In the genomic region with DNA sequence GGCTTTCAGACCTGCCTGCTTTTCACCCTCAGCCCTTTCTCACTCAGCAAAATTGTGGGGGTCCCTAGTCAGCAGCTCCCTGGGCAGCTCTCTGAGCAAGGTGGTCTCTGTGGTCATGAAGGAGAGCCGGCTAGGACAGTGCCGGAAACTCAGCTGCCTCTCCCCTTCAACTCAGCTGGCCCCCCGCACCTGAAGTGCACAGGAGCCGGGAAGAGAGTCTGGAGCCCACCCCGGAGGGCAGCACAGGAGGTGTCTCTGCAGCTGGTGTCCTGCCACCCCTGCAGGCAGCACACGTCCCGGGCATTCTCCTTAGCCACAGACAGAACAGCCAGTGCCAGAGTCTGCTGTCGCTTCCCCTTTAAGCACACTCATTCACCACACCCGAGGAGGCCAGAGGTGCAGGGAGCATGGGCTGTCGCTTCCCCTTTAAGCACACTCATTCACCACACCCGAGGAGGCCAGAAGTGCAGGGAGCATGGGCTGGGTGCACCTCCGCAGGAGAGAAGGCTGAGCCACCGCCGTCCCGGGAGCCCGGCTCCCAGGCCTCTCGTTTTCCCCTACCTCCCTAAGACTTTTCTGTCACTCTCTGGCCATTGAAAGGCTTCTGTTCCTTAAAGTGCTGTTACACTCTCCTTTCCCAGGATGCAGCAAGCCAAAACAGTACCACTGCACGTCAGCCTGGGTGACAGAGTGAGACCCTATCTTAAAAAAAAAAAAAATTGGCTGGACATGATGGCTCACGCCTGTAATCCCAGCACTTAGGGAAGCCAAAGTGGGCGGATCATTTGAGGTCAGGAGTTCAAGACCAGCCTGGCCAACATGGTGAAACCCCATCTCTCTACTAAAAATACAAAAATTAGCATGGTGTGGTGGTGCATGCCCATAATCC, we compare ENCODE assay signal across 9 cellular contexts. TPM values are rescaled to one million over a fixed set of nuclear protein-coding genes. Genes with fewer than 3 reads are reported as not detected.
DNase-seq lines count a peak whose midpoint lies in the region; ATAC-seq lines count a peak whose summit lies in the region.
"Had no signal": no experiment of that assay in that cellular context is flagged by ENCODE, and none has a peak within 500 bp of the region (broad histone marks: within the 10 kb centered on the region; RNA-seq: fewer than 3 reads in every experiment).

No MANE protein-coding gene starts in this region.

- H3K27me3 ChIP-seq in BLaER1, result no peaks in the 10 kb centered on the region
- H3K27me3 ChIP-seq in aorta (ENCODE audit: control insufficient read depth in 1 of 2, insufficient read depth in 2 of 2, low read length in 1 of 2), result no peaks in the 10 kb centered on the region

- intact Hi-C loops in aorta (cut with DNase I), result loop anchor here (5.0 to 10.0 kb wide), 3 partner anchors 36 to 158 kb away; a partner anchor contains a TSS

- H3K4me1 ChIP-seq in BLaER1 (peaks cover 57% of the 10 kb centered on the region), aorta (ENCODE audit: control insufficient read depth in 1 of 2, insufficient read depth in 2 of 2, low read length in 2 of 2) (no peaks in the 10 kb centered on the region)

- H3K27me3 Mint-ChIP-seq in activated naive CD4-positive, alpha-beta T cell treated with anti-CD3 and anti-CD28 coated beads, Interleukin-2, amount 50 U/mL, for 24 hours, result peaks cover 30% of the 10 kb centered on the region

- H3K4me2 ChIP-seq in BLaER1, result peak overlapping the region; percentile 89

- H3K4me3 Mint-ChIP-seq in activated naive CD4-positive, alpha-beta T cell treated with anti-CD3 and anti-CD28 coated beads, Interleukin-2, amount 50 U/mL, for 24 hours, result peak overlapping the region; percentile 33

- peaks cover 1% of the 10 kb centered on the region for H3K36me3 Mint-ChIP-seq in activated naive CD4-positive, alpha-beta T cell treated with anti-CD3 and anti-CD28 coated beads, Interleukin-2, amount 50 U/mL, for 24 hours

- H3K27ac ChIP-seq in BLaER1 (no peak overlapping the region), aorta (ENCODE audit: low read depth in 1 of 2, low read length in 2 of 2) (no peak overlapping the region)

- H3K4me3 ChIP-seq in BLaER1, result peak overlapping the region; percentile 69
- H3K4me3 ChIP-seq in aorta (ENCODE audit: low read length in 2 of 2), result no peak overlapping the region

- ATAC-seq in aorta (ENCODE audit: low FRiP score) (no peak), HG03354 (IDR thresholded peaks at IDR 0.05; ENCODE audit: poor library complexity, severe bottlenecking, unreplicated experiment) (no peak)

- H3K27ac Mint-ChIP-seq in activated naive CD4-positive, alpha-beta T cell treated with anti-CD3 and anti-CD28 coated beads, Interleukin-2, amount 50 U/mL, for 24 hours, result no peak overlapping the region

- no peaks in the 10 kb centered on the region for H3K9me3 ChIP-seq in BLaER1
- no peaks in the 10 kb centered on the region for H3K9me3 ChIP-seq in aorta (ENCODE audit: control insufficient read depth, low read length)

- DNase-seq in HuH-7 (ENCODE audit: low spot score), result peak; percentile 9
- peak; percentile 88 for DNase-seq in kidney tubule cell (ENCODE audit: low spot score)
- DNase-seq in aorta, result peak; percentile 76 to 79
- no peak for DNase-seq in NCI-H2227 (lab: John Stamatoyannopoulos, UW; ENCODE audit: unreplicated experiment)
- DNase-seq in NCI-H2081 (lab: John Stamatoyannopoulos, UW), result no peak

- H4K20me1 ChIP-seq in BLaER1, result peaks cover 16% of the 10 kb centered on the region

- no peaks in the 10 kb centered on the region for H3K9me3 Mint-ChIP-seq in activated naive CD4-positive, alpha-beta T cell treated with anti-CD3 and anti-CD28 coated beads, Interleukin-2, amount 50 U/mL, for 24 hours

- H3K9ac ChIP-seq in BLaER1, result peak overlapping the region; percentile 82

- peaks cover 4% of the 10 kb centered on the region for H3K4me1 Mint-ChIP-seq in activated naive CD4-positive, alpha-beta T cell treated with anti-CD3 and anti-CD28 coated beads, Interleukin-2, amount 50 U/mL, for 24 hours

- H3K36me3 ChIP-seq in BLaER1 (no peaks in the 10 kb centered on the region), aorta (ENCODE audit: control insufficient read depth in 1 of 2, insufficient read depth in 2 of 2, low read length in 1 of 2) (no peaks in the 10 kb centered on the region)

- WGBS in aorta, 2 donors, result 29 to 58% methylated on average over 20 of the region's 20 CpGs

RNA-seq across cellular contexts. Expression of a gene that starts 16.9 kb away (rescaled TPM):
- 10 to 100 TPM; 30.1 to 44.3 TPM for total RNA-seq in aorta
- polyA plus RNA-seq in aorta, result 1 to 10 TPM; 2.6 to 7.2 TPM
- total RNA-seq: activated CD8-positive, alpha-beta memory T cell treated with anti-CD3 and anti-CD28 coated beads for 36 hours had no signal

RNA-seq across cellular contexts. Expression of a gene that starts 52.3 kb away (rescaled TPM):
- 10 to 100 TPM; 35.8 to 41.4 TPM for total RNA-seq in aorta
- polyA plus RNA-seq in aorta, result 10 to 100 TPM; 17.3 to 55.5 TPM

RNA-seq across cellular contexts. Expression of a gene that starts 53.6 kb away (rescaled TPM):
- 10 to 100 TPM; 10.0 to 19.9 TPM for total RNA-seq in aorta
- polyA plus RNA-seq in aorta, result 10 to 100 TPM in 1 of 2 donors, 1 to 10 TPM in 1; 2.8 to 40.5 TPM

RNA-seq across cellular contexts. Expression of a gene that starts 59.5 kb away (rescaled TPM):
- 1 to 10 TPM in 1 of 2 donors, under 1 TPM in 1; 0.52 to 1.2 TPM for total RNA-seq in aorta
- polyA plus RNA-seq in aorta, result under 1 TPM; 0.13 to 0.61 TPM

Comparison
In these comparisons a context has a peak if more than half of its experiments do, and no peak if none do; other contexts are left out.
1. DNase-seq: peak in HuH-7 (single experiment), kidney tubule cell (single experiment) and aorta (2 of 2); none in NCI-H2227 (single experiment) and NCI-H2081 (0 of 2).